ENCODE assay signal across 28 cellular contexts in the genomic region with DNA sequence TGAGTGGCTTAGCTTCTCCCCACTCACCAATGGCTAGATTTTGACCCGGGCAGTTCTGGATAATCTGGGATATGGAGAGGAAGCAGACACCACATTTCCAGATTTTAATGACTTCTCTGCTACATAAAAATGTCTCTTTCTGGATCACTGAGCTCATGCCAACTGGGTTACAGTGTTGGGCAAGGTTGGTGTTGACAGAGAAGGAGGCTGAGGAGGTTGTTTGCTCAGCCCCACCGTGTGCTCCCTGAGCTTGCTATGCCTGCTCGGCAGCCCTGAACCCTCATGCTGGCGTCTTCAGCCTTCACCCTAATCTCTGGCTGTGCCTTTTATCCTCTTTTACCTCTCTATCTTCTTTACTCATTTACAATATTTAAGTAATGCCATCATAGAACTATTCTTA. TPM values are rescaled to one million over a fixed set of nuclear protein-coding genes. Genes with fewer than 3 reads are reported as not detected.
DNase-seq lines count a peak whose midpoint lies in the region; ATAC-seq, FAIRE-seq and TF ChIP-seq lines count a peak whose summit lies in the region.
"Had no signal": no experiment of that assay in that cellular context is flagged by ENCODE, and none has a peak within 500 bp of the region (broad histone marks: within the 10 kb centered on the region; RNA-seq: fewer than 3 reads in every experiment).

No MANE protein-coding gene starts in this region.

- CTCF ChIA-PET in HepG2 (lab: Yijun Ruan, JAX; ENCODE audit: low intra/inter-chr PET ratio, low total read pairs), result no interaction called here

- peaks cover 13% of the 10 kb centered on the region for H3K4me1 Mint-ChIP-seq in nephron
- peaks cover 15% of the 10 kb centered on the region for H3K4me1 Mint-ChIP-seq in type B pancreatic cell (ENCODE audit: unreplicated experiment)
- H3K4me1 Mint-ChIP-seq: activated CD4-positive, alpha-beta T cell treated with anti-CD3 and anti-CD28 coated beads, Interleukin-2, amount 10 ng/mL, durations not matched to agents 7 days and 5 days; activated naive CD8-positive, alpha-beta T cell treated with anti-CD3 and anti-CD28 coated beads, Interleukin-2, amount 50 U/mL, for 24 hours; IgD-negative memory B cell; stimulated activated effector memory CD8-positive, alpha-beta T cell treated with anti-CD3 and anti-CD28 coated beads, Interleukin-12 subunit alpha, Interleukin-12 subunit beta, amount 100 ng/mL, for 72 hours had no signal

- no peaks in the 10 kb centered on the region for H3K79me2 ChIP-seq in HepG2 (ENCODE audit: insufficient read depth, low read length)

- no peak overlapping the region for H3K4me2 ChIP-seq in HepG2 (ENCODE audit: low read depth, low read length)

- peak overlapping the region in 1 of 3 donors; percentile 15 for H3K4me3 ChIP-seq in liver (ENCODE audit: low read depth in 1 of 3, low read length in 3 of 3)
- H3K4me3 ChIP-seq in HepG2 (replicated peaks in 1 of 3; ENCODE audit: insufficient read depth in 1 of 3, low read depth in 2 of 3, low read length in 3 of 3), result no peak overlapping the region
- H3K4me3 ChIP-seq: MG63, SJCRH30, thoracic aorta had no signal

- peaks cover 6 to 27% (median 19%) of the 10 kb centered on the region in 4 donors for H3K4me1 ChIP-seq in liver (ENCODE audit: control insufficient read depth in 4 of 4, insufficient read depth in 4 of 4, low read length in 3 of 4)
- no peaks in the 10 kb centered on the region for H3K4me1 ChIP-seq in HepG2 (ENCODE audit: insufficient read depth, low read length)
- H3K4me1 ChIP-seq: SJCRH30 had no signal

- DNase-seq in HepG2 (ENCODE audit: low spot score), result no peak
- peak; percentile 53 for DNase-seq in ureter (ENCODE audit: low spot score)
- no peak for DNase-seq in NCI-H2196 (lab: John Stamatoyannopoulos, UW; ENCODE audit: unreplicated experiment)
- no peak for DNase-seq in type B pancreatic cell (ENCODE audit: extremely low spot score, unreplicated experiment)
- DNase-seq: activated CD4-positive, alpha-beta T cell treated with anti-CD3 and anti-CD28 coated beads, Interleukin-2, amount 10 ng/mL, durations not matched to agents 7 days and 5 days; activated CD8-positive, alpha-beta memory T cell treated with anti-CD3 and anti-CD28 coated beads, Interleukin-2, amount 50 U/mL, for 48 hours; activated naive CD8-positive, alpha-beta T cell treated with anti-CD3 and anti-CD28 coated beads, Interleukin-2, amount 50 U/mL, for 24 hours; dermis blood vessel endothelial cell; foreskin melanocyte; GF-D8; hypothalamus; MG63; NCI-H1436; NCI-H526 treated with DMSO at 0.1 percent for 48 hours; SJCRH30 had no signal

- H3K27ac ChIP-seq in liver (ENCODE audit: low read depth in 1 of 2, low read length in 2 of 2), result peak overlapping the region; percentile 3 to 36
- no peak overlapping the region for H3K27ac ChIP-seq in HepG2 (ENCODE audit: extremely low read length, insufficient read depth, low read length)
- H3K27ac ChIP-seq: C4-2B, HL-60, SJCRH30, thoracic aorta had no signal

- TF ChIP-seq EP300 in HepG2 (IDR thresholded peaks at IDR 0.05; ENCODE audit: low read depth in 2 of 2, low read length in 2 of 2) (no peak), HepG2 (CRISPR knock-in tag; IDR thresholded peaks at IDR 0.05; ENCODE audit: borderline replicate concordance) (no peak)

- TF ChIP-seq CTCF in liver (IDR thresholded peaks at IDR 0.05; ENCODE audit: low read depth, low read length, missing input control) (no peak), HepG2 (CRISPR knock-in tag; IDR thresholded peaks at IDR 0.05) (no peak), nephron (IDR thresholded peaks at IDR 0.05; ENCODE audit: unreplicated experiment in 3 of 3) (no peak), type B pancreatic cell (conservative IDR thresholded peaks at IDR 0.05) (no peak)

- POLR2A ChIA-PET in HepG2 (lab: Yijun Ruan, JAX), result no interaction called here

- H3K9me3 Mint-ChIP-seq in nephron (no peaks in the 10 kb centered on the region), type B pancreatic cell (peaks cover 5% of the 10 kb centered on the region)
- H3K9me3 Mint-ChIP-seq: activated CD4-positive, alpha-beta T cell treated with anti-CD3 and anti-CD28 coated beads, Interleukin-2, amount 10 ng/mL, durations not matched to agents 7 days and 5 days; activated naive CD8-positive, alpha-beta T cell treated with anti-CD3 and anti-CD28 coated beads, Interleukin-2, amount 50 U/mL, for 24 hours; IgD-negative memory B cell; stimulated activated effector memory CD8-positive, alpha-beta T cell treated with anti-CD3 and anti-CD28 coated beads, Interleukin-12 subunit alpha, Interleukin-12 subunit beta, amount 100 ng/mL, for 72 hours had no signal

- H3K27ac Mint-ChIP-seq in nephron (peak overlapping the region in 2 of 3 experiments; percentile 3 to 64), type B pancreatic cell (no peak overlapping the region)
- H3K27ac Mint-ChIP-seq: activated CD4-positive, alpha-beta T cell treated with anti-CD3 and anti-CD28 coated beads, Interleukin-2, amount 10 ng/mL, durations not matched to agents 7 days and 5 days; activated naive CD8-positive, alpha-beta T cell treated with anti-CD3 and anti-CD28 coated beads, Interleukin-2, amount 50 U/mL, for 24 hours; IgD-negative memory B cell; stimulated activated effector memory CD8-positive, alpha-beta T cell treated with anti-CD3 and anti-CD28 coated beads, Interleukin-12 subunit alpha, Interleukin-12 subunit beta, amount 100 ng/mL, for 72 hours had no signal

- TF ChIP-seq POLR2A in HepG2 (IDR thresholded peaks at IDR 0.05; ENCODE audit: insufficient read depth in 1 of 2, low read depth in 2 of 2, low read length in 2 of 2), result no peak

- H3K9me3 ChIP-seq in liver (ENCODE audit: control insufficient read depth in 4 of 4, low read length in 3 of 4), result no peaks in the 10 kb centered on the region
- no peaks in the 10 kb centered on the region for H3K9me3 ChIP-seq in HepG2 (ENCODE audit: low read length)
- H3K9me3 ChIP-seq: MG63, SJCRH30, thoracic aorta had no signal

- no TSS peak for BruUV-seq in HepG2 (replicated peaks; lab: Mats Ljungman, UMichigan)

- TF ChIP-seq RAD21 in liver (IDR thresholded peaks at IDR 0.05), result peak in 1 of 2 donors; percentile 36
- TF ChIP-seq RAD21 in HepG2 (CRISPR knock-in tag; IDR thresholded peaks at IDR 0.05), result no peak

- H3K36me3 ChIP-seq in liver (ENCODE audit: control insufficient read depth in 4 of 4, insufficient read depth in 3 of 4, low read depth in 1 of 4, low read length in 3 of 4) (no peaks in the 10 kb centered on the region), HepG2 (replicated peaks in 1 of 2; ENCODE audit: control insufficient read depth in 1 of 2, insufficient read depth in 2 of 2, low read length in 2 of 2) (no peaks in the 10 kb centered on the region)
- H3K36me3 ChIP-seq: MG63, SJCRH30, thoracic aorta had no signal

- H3K27me3 ChIP-seq in liver (ENCODE audit: control insufficient read depth in 4 of 4, insufficient read depth in 4 of 4, low read length in 3 of 4), result no peaks in the 10 kb centered on the region
- no peaks in the 10 kb centered on the region for H3K27me3 ChIP-seq in HepG2 (ENCODE audit: control insufficient read depth in 1 of 2, insufficient read depth in 2 of 2, low read length in 2 of 2)
- H3K27me3 ChIP-seq: MG63, SJCRH30 had no signal

- no peaks in the 10 kb centered on the region for H3K36me3 Mint-ChIP-seq in nephron (ENCODE audit: low read depth)
- H3K36me3 Mint-ChIP-seq in type B pancreatic cell, result no peaks in the 10 kb centered on the region
- H3K36me3 Mint-ChIP-seq: stimulated activated effector memory CD8-positive, alpha-beta T cell treated with anti-CD3 and anti-CD28 coated beads, Interleukin-12 subunit alpha, Interleukin-12 subunit beta, amount 100 ng/mL, for 72 hours had no signal

- 27% methylated on average over 4 of the region's 4 CpGs for WGBS in liver
- 15% methylated on average over 4 of the region's 4 CpGs for WGBS in HepG2 (ENCODE audit: low lambda C conversion rate)

- ATAC-seq in HepG2 (no peak), esophagus mucosa (peak; percentile 56), GM19023 (IDR thresholded peaks at IDR 0.05; ENCODE audit: unreplicated experiment) (no peak)
- ATAC-seq: activated naive CD8-positive, alpha-beta T cell treated with anti-CD3 and anti-CD28 coated beads, Interleukin-2, amount 50 U/mL, for 24 hours; Panc1; stimulated activated effector memory CD8-positive, alpha-beta T cell treated with anti-CD3 and anti-CD28 coated beads, Interleukin-12 subunit alpha, Interleukin-12 subunit beta, amount 100 ng/mL, for 72 hours had no signal

- peaks cover 5% of the 10 kb centered on the region for H3K27me3 Mint-ChIP-seq in nephron (ENCODE audit: low read depth)
- peaks cover 10% of the 10 kb centered on the region for H3K27me3 Mint-ChIP-seq in type B pancreatic cell

- FAIRE-seq in HepG2 (lab: Jason Lieb, UNC), result no peak
- FAIRE-seq: keratinocyte had no signal

- intact Hi-C loops in HepG2 (cut with micrococcal nuclease; ENCODE audit: unreplicated experiment), result no loop called here

- H4K20me1 ChIP-seq in HepG2 (ENCODE audit: insufficient read depth, low read length), result no peaks in the 10 kb centered on the region

- peak overlapping the region in 1 of 2 donors; percentile 24 for H3K9ac ChIP-seq in liver (ENCODE audit: low read depth in 1 of 2, low read length in 2 of 2)
- H3K9ac ChIP-seq in HepG2 (ENCODE audit: insufficient read depth, low read depth, low read length), result no peak overlapping the region

- no peak overlapping the region for H2AFZ ChIP-seq in HepG2 (ENCODE audit: low read length)

- H3K4me3 Mint-ChIP-seq in nephron (no peak overlapping the region), type B pancreatic cell (no peak overlapping the region)
- H3K4me3 Mint-ChIP-seq: activated CD4-positive, alpha-beta T cell treated with anti-CD3 and anti-CD28 coated beads, Interleukin-2, amount 10 ng/mL, durations not matched to agents 7 days and 5 days; activated naive CD8-positive, alpha-beta T cell treated with anti-CD3 and anti-CD28 coated beads, Interleukin-2, amount 50 U/mL, for 24 hours; IgD-negative memory B cell; stimulated activated effector memory CD8-positive, alpha-beta T cell treated with anti-CD3 and anti-CD28 coated beads, Interleukin-12 subunit alpha, Interleukin-12 subunit beta, amount 100 ng/mL, for 72 hours had no signal

- in situ Hi-C loops in HepG2 (cut with HindIII; ENCODE audit: extremely low pct_ligation_motif_present, low pct_unique_long_range_greater_than_20kb), result no loop called here

RNA-seq across cellular contexts. Expression of a gene that starts 53.0 kb away (rescaled TPM):
- total RNA-seq in liver (10 to 100 TPM; 13.8 to 14.1 TPM), HepG2 (2016; rRNA removed; fragmentation: Illumina TruSeq; extraction: Trizol) (27.9 and 32.6 TPM in 2 replicates), esophagus mucosa (41.7 TPM), ureter (78.1 TPM), type B pancreatic cell (ENCODE audit: low replicate concordance) (49.0 and 60.5 TPM in 2 replicates)
- polyA plus RNA-seq in liver (1 to 10 TPM; 6.1 to 6.7 TPM), HepG2 (2011; rRNA removed) (9.9 and 11.0 TPM in 2 replicates)
- total RNA-seq in HepG2 (2016; cell fraction: cytosol; rRNA removed; fragmentation: Illumina TruSeq; extraction: Trizol; ENCODE audit: low read depth), result 2.9 and 4.0 TPM in 2 replicates
- total RNA-seq in HepG2 (2016; cell fraction: insoluble cytoplasmic fraction; rRNA removed; fragmentation: Illumina TruSeq; extraction: Trizol), result 25.8 and 31.2 TPM in 2 replicates
- total RNA-seq in HepG2 (2016; cell fraction: membrane; rRNA removed; fragmentation: Illumina TruSeq; extraction: Trizol), result 15.4 and 18.5 TPM in 2 replicates
- 22.6 and 24.6 TPM in 2 replicates for total RNA-seq in HepG2 (2016; cell fraction: nucleus; rRNA removed; fragmentation: Illumina TruSeq; extraction: Trizol)
- 4.7 and 7.9 TPM in 2 replicates for polyA plus RNA-seq in HepG2 (2011; cell fraction: cytosol; rRNA removed)
- 5.3 and 5.9 TPM in 2 replicates for polyA plus RNA-seq in HepG2 (2011; cell fraction: nucleus; rRNA removed)
- 11.8 and 13.0 TPM in 2 replicates for polyA plus RNA-seq in HepG2 (2012)
- 3.0 TPM in 2 replicates for polyA plus RNA-seq in HepG2 (2016; cell fraction: cytosol; fragmentation: Illumina TruSeq; extraction: Trizol; ENCODE audit: low read depth)
- polyA plus RNA-seq in HepG2 (2016; cell fraction: insoluble cytoplasmic fraction; fragmentation: Illumina TruSeq; extraction: Trizol; ENCODE audit: low read depth), result 29.9 and 32.7 TPM in 2 replicates
- 8.2 and 9.0 TPM in 2 replicates for polyA plus RNA-seq in HepG2 (2016; cell fraction: membrane; fragmentation: Illumina TruSeq; extraction: Trizol; ENCODE audit: low read depth)
- polyA plus RNA-seq in HepG2 (2016; cell fraction: nucleus; fragmentation: Illumina TruSeq; extraction: Trizol; ENCODE audit: insufficient read depth, low read depth), result 16.4 and 18.4 TPM in 2 replicates
- polyA minus RNA-seq in HepG2 (2011; rRNA and poly(A)+ RNA removed; ENCODE audit: low replicate concordance), result 17.2 and 46.0 TPM in 2 replicates
- polyA minus RNA-seq in HepG2 (2011; cell fraction: cytosol; rRNA and poly(A)+ RNA removed), result 28.3 and 43.4 TPM in 2 replicates
- 47.9 and 54.8 TPM in 2 replicates for polyA minus RNA-seq in HepG2 (2011; cell fraction: nucleus; rRNA and poly(A)+ RNA removed)

RNA-seq across cellular contexts. Expression of a gene that starts 58.6 kb away (rescaled TPM):
- total RNA-seq in liver, result under 1 TPM in 1 of 2 donors, not detected in 1; 0.14 TPM
- polyA plus RNA-seq in liver, result under 1 TPM in 1 of 2 donors, not detected in 1; 0.15 TPM
- 0.11 TPM in 1 of 2 replicates, not detected in the other for total RNA-seq in HepG2 (2016; rRNA removed; fragmentation: Illumina TruSeq; extraction: Trizol)
- total RNA-seq in HepG2 (2016; cell fraction: cytosol; rRNA removed; fragmentation: Illumina TruSeq; extraction: Trizol; ENCODE audit: low read depth), result not detected in 2 replicates
- total RNA-seq in HepG2 (2016; cell fraction: insoluble cytoplasmic fraction; rRNA removed; fragmentation: Illumina TruSeq; extraction: Trizol), result not detected in 2 replicates
- total RNA-seq in HepG2 (2016; cell fraction: membrane; rRNA removed; fragmentation: Illumina TruSeq; extraction: Trizol), result not detected in 2 replicates
- not detected in 2 replicates for total RNA-seq in HepG2 (2016; cell fraction: nucleus; rRNA removed; fragmentation: Illumina TruSeq; extraction: Trizol)
- not detected in 2 replicates for polyA plus RNA-seq in HepG2 (2011; rRNA removed)
- not detected in 2 replicates for polyA plus RNA-seq in HepG2 (2011; cell fraction: cytosol; rRNA removed)
- polyA plus RNA-seq in HepG2 (2011; cell fraction: nucleus; rRNA removed), result not detected in 2 replicates
- polyA plus RNA-seq in HepG2 (2012), result not detected in 2 replicates
- polyA plus RNA-seq in HepG2 (2016; cell fraction: cytosol; fragmentation: Illumina TruSeq; extraction: Trizol; ENCODE audit: low read depth), result not detected in 2 replicates
- polyA plus RNA-seq in HepG2 (2016; cell fraction: insoluble cytoplasmic fraction; fragmentation: Illumina TruSeq; extraction: Trizol; ENCODE audit: low read depth), result not detected in 2 replicates
- polyA plus RNA-seq in HepG2 (2016; cell fraction: membrane; fragmentation: Illumina TruSeq; extraction: Trizol; ENCODE audit: low read depth), result not detected in 2 replicates
- polyA plus RNA-seq in HepG2 (2016; cell fraction: nucleus; fragmentation: Illumina TruSeq; extraction: Trizol; ENCODE audit: insufficient read depth, low read depth), result not detected in 2 replicates
- polyA minus RNA-seq in HepG2 (2011; rRNA and poly(A)+ RNA removed; ENCODE audit: low replicate concordance), result 0.14 TPM in 1 of 2 replicates, not detected in the other
- polyA minus RNA-seq in HepG2 (2011; cell fraction: cytosol; rRNA and poly(A)+ RNA removed), result not detected in 2 replicates
- not detected in 2 replicates for polyA minus RNA-seq in HepG2 (2011; cell fraction: nucleus; rRNA and poly(A)+ RNA removed)
- total RNA-seq in esophagus mucosa, result 0.32 TPM
- total RNA-seq in ureter, result 2.9 TPM
- total RNA-seq in type B pancreatic cell (ENCODE audit: low replicate concordance), result 0.53 and 1.9 TPM in 2 replicates
- total RNA-seq: activated CD4-positive, alpha-beta T cell treated with anti-CD3 and anti-CD28 coated beads, Interleukin-2, amount 10 ng/mL, durations not matched to agents 7 days and 5 days; dermis blood vessel endothelial cell; endothelial cell of umbilical vein; SJCRH30; T-helper 1 cell treated with Interleukin-12 subunit alpha and Interleukin-12 subunit beta and Interleukin-4 antibody, amounts not matched to agents 30 ng/mL and 1 ng/mL, for 36 hours had no signal
- polyA plus RNA-seq: endothelial cell of umbilical vein had no signal
